8 cellular contexts compared by ENCODE assay signal in genomic region chr7:104862719-104863118, GRCh38.
A peak's percentile ranks its signal among the peaks of the same experiment; 100 is the strongest.
DNase-seq lines count a peak whose midpoint lies in the region; ATAC-seq and TF ChIP-seq lines count a peak whose summit lies in the region.

No MANE protein-coding gene starts in this region.

- no peak overlapping the region for H3K27ac Mint-ChIP-seq in activated naive CD8-positive, alpha-beta T cell treated with anti-CD3 and anti-CD28 coated beads, Interleukin-2, amount 50 U/mL, for 24 hours

- no peak overlapping the region for H3K27ac ChIP-seq in AG04450 (ENCODE audit: low read depth, low read length)
- no peak overlapping the region for H3K27ac ChIP-seq in OCI-LY1 (ENCODE audit: low read depth, low read length, poor library complexity, severe bottlenecking)

- H3K27me3 ChIP-seq in AG04450 (ENCODE audit: control insufficient read depth, insufficient read depth, low read length) (peaks cover 5% of the 10 kb centered on the region), OCI-LY1 (ENCODE audit: insufficient read depth, low read length) (no peaks in the 10 kb centered on the region)

- H3K4me3 ChIP-seq in AG04450 (ENCODE audit: low read depth, low read length): no peak overlapping the region
- no peak overlapping the region for H3K4me3 ChIP-seq in OCI-LY1 (ENCODE audit: low read depth, low read length, poor library complexity, severe bottlenecking)
- H3K4me3 ChIP-seq in epithelial cell of proximal tubule (ENCODE audit: low read depth, low read length): no peak overlapping the region

- no peak for ATAC-seq in activated naive CD8-positive, alpha-beta T cell treated with anti-CD3 and anti-CD28 coated beads, Interleukin-2, amount 50 U/mL, for 24 hours
- no peak for ATAC-seq in HG02759 (IDR thresholded peaks at IDR 0.05; ENCODE audit: unreplicated experiment)

- H3K36me3 ChIP-seq in OCI-LY1 (ENCODE audit: insufficient read depth, low read length): no peaks in the 10 kb centered on the region

- no peaks in the 10 kb centered on the region for H3F3A ChIP-seq in OCI-LY1 (ENCODE audit: insufficient read depth, low read length)

- no peaks in the 10 kb centered on the region for H3K79me2 ChIP-seq in OCI-LY1 (ENCODE audit: insufficient read depth, low read length)

- H3K9ac ChIP-seq in OCI-LY1 (ENCODE audit: low read length): no peak overlapping the region

- no peak overlapping the region for H3K4me3 Mint-ChIP-seq in activated naive CD8-positive, alpha-beta T cell treated with anti-CD3 and anti-CD28 coated beads, Interleukin-2, amount 50 U/mL, for 24 hours

- CTCF ChIA-PET in AG04450 (lab: Charles Lee): interaction anchor here (1.2 to 3.4 kb wide), 5 partner anchors 10 to 631 kb away, joined by 3 to 19 read pairs (median 8); no protein-coding TSS in a partner anchor

- H3K4me1 Mint-ChIP-seq in activated naive CD8-positive, alpha-beta T cell treated with anti-CD3 and anti-CD28 coated beads, Interleukin-2, amount 50 U/mL, for 24 hours: peaks cover 10% of the 10 kb centered on the region

- no peak overlapping the region for H3K4me2 ChIP-seq in OCI-LY1 (ENCODE audit: low read length)

- H3K27me3 Mint-ChIP-seq in activated naive CD8-positive, alpha-beta T cell treated with anti-CD3 and anti-CD28 coated beads, Interleukin-2, amount 50 U/mL, for 24 hours: peaks cover 6% of the 10 kb centered on the region

- H4K20me1 ChIP-seq in OCI-LY1 (ENCODE audit: insufficient read depth, low read length): no peaks in the 10 kb centered on the region

- TF ChIP-seq CTCF in AG04450 (IDR thresholded peaks at IDR 0.05; ENCODE audit: low read depth, low read length): 0 out of 2 replicates have a peak, but pooled peaks have one; percentile 20
- TF ChIP-seq CTCF in GM12873 (IDR thresholded peaks at IDR 0.05; ENCODE audit: insufficient read depth, low read depth, low read length, missing control alignments): peak; percentile 31
- TF ChIP-seq CTCF in OCI-LY1 (IDR thresholded peaks at IDR 0.05; ENCODE audit: low read length): peak; percentile 68
- TF ChIP-seq CTCF in epithelial cell of proximal tubule (conservative IDR thresholded peaks at IDR 0.05; ENCODE audit: low read depth, low read length): peak; percentile 24

- H2AFZ ChIP-seq in OCI-LY1 (ENCODE audit: low read length): no peak overlapping the region

- POLR2A ChIA-PET in AG04450 (lab: Yijun Ruan, JAX): no interaction called here

- H3K9me3 ChIP-seq in AG04450 (ENCODE audit: control insufficient read depth, insufficient read depth, low read length): peaks cover 3% of the 10 kb centered on the region; the same call in 1 of the 2 replicates
- no peaks in the 10 kb centered on the region for H3K9me3 ChIP-seq in OCI-LY1 (ENCODE audit: low read length)

- no peaks in the 10 kb centered on the region for H3K9me2 ChIP-seq in OCI-LY1 (ENCODE audit: low read depth, low read length)

- H3K9me3 Mint-ChIP-seq in activated naive CD8-positive, alpha-beta T cell treated with anti-CD3 and anti-CD28 coated beads, Interleukin-2, amount 50 U/mL, for 24 hours: no peaks in the 10 kb centered on the region

- H3K36me3 Mint-ChIP-seq in activated naive CD8-positive, alpha-beta T cell treated with anti-CD3 and anti-CD28 coated beads, Interleukin-2, amount 50 U/mL, for 24 hours (ENCODE audit: low read depth): no peaks in the 10 kb centered on the region

- H3K4me1 ChIP-seq in OCI-LY1 (ENCODE audit: insufficient read depth, low read length, severe bottlenecking): peaks cover 5% of the 10 kb centered on the region

- no peak for DNase-seq in AG04450 (ENCODE audit: low read depth, low spot score)
- DNase-seq in epithelial cell of proximal tubule (ENCODE audit: low read depth): no peak
- DNase-seq in activated naive CD8-positive, alpha-beta T cell treated with anti-CD3 and anti-CD28 coated beads, Interleukin-2, amount 50 U/mL, for 24 hours: no peak
- DNase-seq in epidermal melanocyte (ENCODE audit: insufficient read length, low spot score): no peak
- no peak for DNase-seq in activated CD4-positive, alpha-beta T cell treated with anti-CD3 and anti-CD28 coated beads for 48 hours
